ENCODE assay signal across 19 cellular contexts in the genomic region with DNA sequence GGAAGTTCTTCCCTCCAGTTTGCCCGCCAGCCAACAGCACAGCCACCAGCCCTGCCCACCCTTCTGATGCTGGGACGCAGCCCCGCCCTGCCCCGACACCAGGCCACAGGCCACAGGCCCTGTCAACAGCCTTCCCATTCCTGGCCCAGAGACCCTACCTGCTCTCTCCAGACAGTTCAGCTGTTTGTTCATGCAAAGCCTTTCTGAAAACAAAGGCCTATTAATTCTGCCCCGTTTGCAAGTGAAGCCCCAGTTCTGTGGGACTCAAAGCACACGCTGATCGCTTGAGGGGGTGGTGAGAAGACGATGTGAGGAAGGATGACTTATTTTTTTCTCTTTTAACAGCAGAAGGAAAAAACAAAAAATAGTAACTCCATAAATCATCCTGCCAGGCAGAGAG. TPM values are rescaled to one million over a fixed set of nuclear protein-coding genes. Genes with fewer than 3 reads are reported as not detected.
DNase-seq lines count a peak whose midpoint lies in the region; ATAC-seq, FAIRE-seq and TF ChIP-seq lines count a peak whose summit lies in the region.
"Had no signal": no experiment of that assay in that cellular context is flagged by ENCODE, and none has a peak within 500 bp of the region (broad histone marks: within the 10 kb centered on the region; RNA-seq: fewer than 3 reads in every experiment).

No MANE protein-coding gene starts in this region.

- CTCF ChIA-PET in Panc1 (lab: Charles Lee) (interaction anchor here (0.7 kb wide), 1 partner anchor 298 kb away, joined by 5 read pairs; no protein-coding TSS in a partner anchor), H1 (lab: Charles Lee; ENCODE audit: partially characterized antibody) (interaction anchor here (0.5 to 1.0 kb wide), 3 partner anchors 17 to 80 kb away, joined by 3 to 5 read pairs (median 3); no protein-coding TSS in a partner anchor)

- H3K23ac ChIP-seq in H1 (ENCODE audit: insufficient read length) = no peak overlapping the region
- H3K23ac ChIP-seq in mesendoderm (ENCODE audit: low read length) = no peak overlapping the region

- POLR2A ChIA-PET in Panc1 (lab: Charles Lee) (no interaction called here), H1 (lab: Charles Lee; ENCODE audit: partially characterized antibody) (no interaction called here)

- no peak overlapping the region for H2AFZ ChIP-seq in H1 (ENCODE audit: low read length)

- H3K36me3 ChIP-seq in Panc1 (ENCODE audit: control insufficient read depth, insufficient read depth, low read length) (no peaks in the 10 kb centered on the region), H1 (ENCODE audit: control insufficient read depth in 2 of 4, insufficient read depth in 4 of 4, low read length in 3 of 4) (no peaks in the 10 kb centered on the region), mesendoderm (ENCODE audit: control insufficient read depth, insufficient read depth, low read length) (no peaks in the 10 kb centered on the region)
- H3K36me3 ChIP-seq: BE2C had no signal

- TF ChIP-seq CTCF in Panc1 (IDR thresholded peaks at IDR 0.05) = no peak
- no peak for TF ChIP-seq CTCF in H1 (IDR thresholded peaks at IDR 0.05; ENCODE audit: control extremely low read depth in 1 of 3, insufficient read depth in 1 of 3, low read depth in 1 of 3, low read length in 3 of 3)
- TF ChIP-seq CTCF in neural crest cell (conservative IDR thresholded peaks at IDR 0.05) = no peak

- H2BK120ac ChIP-seq in H1 (replicated peaks; ENCODE audit: low read depth, low read length) (no peak overlapping the region), mesendoderm (ENCODE audit: low read depth, low read length) (no peak overlapping the region)

- H2BK20ac ChIP-seq in H1 (ENCODE audit: low read length) = no peak overlapping the region

- H3K9me3 ChIP-seq in Panc1 (ENCODE audit: control insufficient read depth, insufficient read depth, low read depth, low read length) (no peaks in the 10 kb centered on the region), H1 (ENCODE audit: insufficient read depth in 2 of 2, low read depth in 1 of 2, low read length in 1 of 2) (no peaks in the 10 kb centered on the region)
- H3K9me3 ChIP-seq: BE2C had no signal

- intact Hi-C loops in Panc1 (cut with micrococcal nuclease; ENCODE audit: unreplicated experiment) = no loop called here

- H4K20me1 ChIP-seq in H1 (replicated peaks in 1 of 2; ENCODE audit: control insufficient read depth in 1 of 2, insufficient read depth in 2 of 2, low read length in 2 of 2) = no peaks in the 10 kb centered on the region

- H3K18ac ChIP-seq in H1 (ENCODE audit: extremely low read depth, low read length) (no peak overlapping the region; the same call in 1 of the 2 replicates), mesendoderm (ENCODE audit: low read length) (no peak overlapping the region)

- H4K91ac ChIP-seq in H1 (replicated peaks; ENCODE audit: insufficient read length, low read length) = no peak overlapping the region

- peaks cover 30% of the 10 kb centered on the region for H3K4me1 Mint-ChIP-seq in neural crest cell

- TF ChIP-seq RAD21 in H1 (IDR thresholded peaks at IDR 0.05 in 1 of 2, conservative IDR thresholded peaks at IDR 0.05 in 1 of 2; ENCODE audit: low read depth in 2 of 2, low read length in 2 of 2) = no peak

- H3K4ac ChIP-seq in H1 (replicated peaks; ENCODE audit: insufficient read length, low read depth, low read length) (no peak overlapping the region), mesendoderm (ENCODE audit: low read depth, low read length) (no peak overlapping the region)

- DNase-seq in Panc1 (ENCODE audit: low read depth, low spot score) = no peak
- no peak for DNase-seq in H1 (ENCODE audit: low read depth in 1 of 2, low spot score in 2 of 2)
- peak; percentile 20 for DNase-seq in neural crest cell (ENCODE audit: low read depth, low spot score)
- no peak for DNase-seq in mesendoderm
- no peak for DNase-seq in stimulated activated CD4-positive, alpha-beta T cell treated with anti-CD3 and anti-CD28 coated beads, Interleukin-4, amount 100 ng/mL, for 24 hours
- no peak for DNase-seq in activated naive CD4-positive, alpha-beta T cell treated with Interleukin-2 at 50 U/mL for 16 hours
- DNase-seq in NCI-H345 treated with DMSO at 0.1 percent for 48 hours (lab: John Stamatoyannopoulos, UW; ENCODE audit: unreplicated experiment) = no peak
- DNase-seq: BE2C; CD4-positive, alpha-beta T cell; DMS79; HCEC 1CT; NCI-H1105 treated with DMSO at 0.1 percent for 48 hours; NCI-H1694 treated with DMSO at 0.1 percent for 48 hours; NCI-H226 had no signal

- H3K9me3 Mint-ChIP-seq in neural crest cell = peaks cover 9% of the 10 kb centered on the region
- H3K9me3 Mint-ChIP-seq: CD4-positive, alpha-beta T cell had no signal

- H4K5ac ChIP-seq in H1 (ENCODE audit: insufficient read length, low read depth, low read length) (no peak overlapping the region), mesendoderm (ENCODE audit: low read length) (no peak overlapping the region)

- H3K4me2 ChIP-seq in H1 (ENCODE audit: insufficient read depth in 1 of 2, low read depth in 2 of 2, low read length in 2 of 2) = no peak overlapping the region
- no peak overlapping the region for H3K4me2 ChIP-seq in mesendoderm (ENCODE audit: low read length)

- H2BK12ac ChIP-seq in H1 (ENCODE audit: low read depth, low read length) = no peak overlapping the region

- H2AK5ac ChIP-seq in H1 (ENCODE audit: low read depth, low read length) = no peak overlapping the region
- H2AK5ac ChIP-seq in mesendoderm (ENCODE audit: low read length) = no peak overlapping the region

- H2BK15ac ChIP-seq in H1 (ENCODE audit: low read length) (no peak overlapping the region), mesendoderm (replicated peaks; ENCODE audit: low read depth) (no peak overlapping the region)

- H3K4me3 Mint-ChIP-seq in neural crest cell = peak overlapping the region; percentile 31
- H3K4me3 Mint-ChIP-seq: CD4-positive, alpha-beta T cell had no signal

- no peaks in the 10 kb centered on the region for H3K23me2 ChIP-seq in H1 (ENCODE audit: low read depth, low read length)

- H3K9ac ChIP-seq in H1 (replicated peaks in 1 of 4; ENCODE audit: extremely low read depth in 1 of 4, low read depth in 3 of 4, low read length in 3 of 4) (no peak overlapping the region), mesendoderm (ENCODE audit: low read length) (no peak overlapping the region)

- in situ Hi-C loops in Panc1 (cut with HindIII; ENCODE audit: low pct_unique_long_range_greater_than_20kb, low sequenced_read_pairs) = no loop called here

- no peaks in the 10 kb centered on the region for H3K27me3 ChIP-seq in Panc1 (ENCODE audit: control insufficient read depth, insufficient read depth, low read length)
- no peaks in the 10 kb centered on the region for H3K27me3 ChIP-seq in H1 (replicated peaks in 1 of 4; ENCODE audit: control insufficient read depth in 3 of 4, extremely low read depth in 1 of 4, insufficient read depth in 3 of 4, low read length in 3 of 4)
- no peaks in the 10 kb centered on the region for H3K27me3 ChIP-seq in mesendoderm (ENCODE audit: insufficient read depth, low read length, poor library complexity)
- H3K27me3 ChIP-seq: BE2C had no signal

- H3K79me2 ChIP-seq in H1 (ENCODE audit: control insufficient read depth in 1 of 2, insufficient read depth in 2 of 2, low read length in 2 of 2) (no peaks in the 10 kb centered on the region), mesendoderm (ENCODE audit: control insufficient read depth, insufficient read depth, low read length) (no peaks in the 10 kb centered on the region)

- WGBS in H1 (ENCODE audit: extremely low coverage in 1 of 2, insufficient coverage in 1 of 2, insufficient read length in 1 of 2, insufficient replicate concordance in 2 of 2, low coverage in 1 of 2, low lambda C conversion rate in 2 of 2, missing lambda C conversion rate in 1 of 2), 2 experiments = 87% methylated on average over 8 of the region's 8 CpGs; no CpG with 5 or more reads in 1 of the 2 experiments
- WGBS in mesendoderm (ENCODE audit: extremely low coverage, insufficient coverage, low lambda C conversion rate) = no CpG with 5 or more reads among the region's 8 CpGs

- ATAC-seq in Panc1 = peak; percentile 26; the same call in 1 of the 2 replicates

- H3K4me3 ChIP-seq in Panc1 (ENCODE audit: low read depth in 2 of 2, low read length in 2 of 2) (no peak overlapping the region), H1 (ENCODE audit: extremely low read depth in 1 of 4, insufficient read depth in 2 of 4, low read depth in 3 of 4, low read length in 4 of 4) (no peak overlapping the region), mesendoderm (ENCODE audit: low read length) (no peak overlapping the region)

- H3K27ac Mint-ChIP-seq in neural crest cell (ENCODE audit: unreplicated experiment) = peak overlapping the region; percentile 66
- H3K27ac Mint-ChIP-seq: CD4-positive, alpha-beta T cell had no signal

- H3K14ac ChIP-seq in H1 (ENCODE audit: insufficient read length) = no peak overlapping the region

- no peak overlapping the region for H3K56ac ChIP-seq in H1 (replicated peaks; ENCODE audit: insufficient read length, low read depth, low read length)
- H3K56ac ChIP-seq in mesendoderm (ENCODE audit: low read length) = no peak overlapping the region

- H3K36me3 Mint-ChIP-seq in neural crest cell (ENCODE audit: low read depth) = peaks cover 11% of the 10 kb centered on the region

- no peaks in the 10 kb centered on the region for H3K4me1 ChIP-seq in Panc1 (ENCODE audit: control insufficient read depth, insufficient read depth, low read length)
- H3K4me1 ChIP-seq in H1 (replicated peaks in 1 of 4; ENCODE audit: control insufficient read depth in 3 of 4, insufficient read depth in 4 of 4, low read length in 3 of 4) = peaks cover 0 to 2% (median 0%) of the 10 kb centered on the region in 4 experiments; a peak in 1 of 7 replicates
- H3K4me1 ChIP-seq in mesendoderm (ENCODE audit: control insufficient read depth, low read depth, low read length) = peaks cover 7% of the 10 kb centered on the region

- 0 out of 2 replicates have a peak overlapping the region, but pooled peaks have one; percentile 36 for H4K8ac ChIP-seq in H1 (ENCODE audit: extremely low read depth, insufficient read depth, low read length)
- no peak overlapping the region for H4K8ac ChIP-seq in mesendoderm (ENCODE audit: low read depth, low read length)

- H3K27ac ChIP-seq in Panc1 (ENCODE audit: low read length) (no peak overlapping the region), H1 (ENCODE audit: low read depth, low read length) (no peak overlapping the region), temporal lobe (ENCODE audit: low read depth, low read length) (peak overlapping the region; percentile 9), mesendoderm (ENCODE audit: low read depth, low read length) (no peak overlapping the region)
- H3K27ac ChIP-seq: HL-60, RWPE1 had no signal

- H3K79me1 ChIP-seq in H1 (ENCODE audit: low read depth, low read length) (no peaks in the 10 kb centered on the region), mesendoderm (ENCODE audit: low read length) (no peaks in the 10 kb centered on the region)

- TF ChIP-seq EP300 in H1 (IDR thresholded peaks at IDR 0.05; ENCODE audit: borderline replicate concordance in 1 of 2, low read depth in 2 of 2, low read length in 2 of 2) = no peak

- no TSS peak for BruUV-seq in Panc1 (replicated peaks; lab: Mats Ljungman, UMichigan)

- H3K27me3 Mint-ChIP-seq in neural crest cell (ENCODE audit: low read depth) = no peaks in the 10 kb centered on the region
- H3K27me3 Mint-ChIP-seq: CD4-positive, alpha-beta T cell had no signal

- H2BK5ac ChIP-seq in H1 (ENCODE audit: low read depth, low read length) (no peak overlapping the region), mesendoderm (ENCODE audit: low read length) (no peak overlapping the region)

- no peak for FAIRE-seq in H1 (lab: Jason Lieb, UNC)
- FAIRE-seq: GM19239, HTR-8/SVneo had no signal

- TF ChIP-seq POLR2A in H1 (IDR thresholded peaks at IDR 0.05; ENCODE audit: control extremely low read depth in 1 of 2, low read depth in 2 of 2, low read length in 2 of 2) = no peak

RNA-seq across cellular contexts. Expression of a gene that starts 55.4 kb away (rescaled TPM):
- total RNA-seq in Panc1 (2021; ENCODE audit: unreplicated experiment) (0.33 TPM), neural crest cell (5.7 and 6.2 TPM in 2 replicates), temporal lobe (19.7 TPM)
- polyA plus RNA-seq in Panc1 (2012; ENCODE audit: insufficient read length) = 0.24 TPM
- 0.19 and 0.28 TPM in 2 replicates for total RNA-seq in H1 (2021; fragmentation: NEBNext Ultra II Directional; extraction: Animal tissue kit (Norgen Biotek cat#: 25700))
- 0.06 and 0.11 TPM in 2 replicates for polyA plus RNA-seq in H1 (2011; rRNA removed)
- 0.12 TPM for polyA plus RNA-seq in H1 (2011; cell fraction: cytosol; rRNA removed)
- 0.14 TPM for polyA plus RNA-seq in H1 (2011; cell fraction: nucleus; rRNA removed)
- polyA plus RNA-seq in H1 (2012, experiment 1 of 2) = 0.10 to 0.27 TPM (median 0.18 TPM) in 4 replicates
- 0.14 TPM for polyA plus RNA-seq in H1 (2012, experiment 2 of 2)
- polyA plus RNA-seq in H1 (2013, experiment 1 of 2) = 0.06 TPM
- 0.11 TPM for polyA plus RNA-seq in H1 (2013, experiment 2 of 2)
- polyA minus RNA-seq in H1 (2011; rRNA and poly(A)+ RNA removed) = 0.12 and 0.19 TPM in 2 replicates
- polyA minus RNA-seq in H1 (2011; cell fraction: cytosol; rRNA and poly(A)+ RNA removed) = 0.15 TPM
- polyA minus RNA-seq in H1 (2011; cell fraction: nucleus; rRNA and poly(A)+ RNA removed) = 1.5 TPM
- polyA plus RNA-seq in mesendoderm (2013, experiment 1 of 2) = 0.31 TPM
- 0.24 TPM for polyA plus RNA-seq in mesendoderm (2013, experiment 2 of 2)
